Comparison of ENCODE assay signal across 9 cellular contexts in genomic region chr6:27078734-27079357, GRCh38.
DNase-seq lines count a peak whose midpoint lies in the region; ATAC-seq and TF ChIP-seq lines count a peak whose summit lies in the region.
"Had no signal": no experiment of that assay in that cellular context is flagged by ENCODE, and none has a peak within 500 bp of the region (broad histone marks: within the 10 kb centered on the region; RNA-seq: fewer than 3 reads in every experiment).

No MANE protein-coding gene starts in this region.

- DNase-seq in DMS114 treated with DMSO at 0.1 percent for 48 hours (lab: John Stamatoyannopoulos, UW; ENCODE audit: unreplicated experiment) (peak; percentile 84), OCI-M2 (lab: John Stamatoyannopoulos, UW; ENCODE audit: unreplicated experiment) (peak; percentile 30), globus pallidus (ENCODE audit: low spot score) (peak; percentile 79)
- DNase-seq in activated naive CD4-positive, alpha-beta T cell treated with anti-CD3 and anti-CD28 coated beads, Interleukin-2, amount 50 U/mL, for 16 hours: peak; percentile 43

- peak; percentile 78 for TF ChIP-seq RAD21 in Ishikawa (IDR thresholded peaks at IDR 0.05; ENCODE audit: low read depth)

- no peak for TF ChIP-seq EP300 in Ishikawa (IDR thresholded peaks at IDR 0.05; ENCODE audit: borderline replicate concordance)

- H3K27me3 ChIP-seq in parathyroid adenoma (ENCODE audit: control insufficient read depth, insufficient read depth, low read length): no peaks in the 10 kb centered on the region

- H3K9me3 ChIP-seq in parathyroid adenoma (ENCODE audit: control insufficient read depth, low read length): no peaks in the 10 kb centered on the region

- H3K4me1 ChIP-seq in parathyroid adenoma: no peaks in the 10 kb centered on the region

- no peak overlapping the region for H3K9ac ChIP-seq in parathyroid adenoma

- no peaks in the 10 kb centered on the region for H3K79me2 ChIP-seq in parathyroid adenoma

- peak overlapping the region; percentile 55 for H3K4me2 ChIP-seq in parathyroid adenoma (ENCODE audit: low read length)

- H3K27ac ChIP-seq in parathyroid adenoma: no peak overlapping the region
- H3K27ac ChIP-seq: epithelial cell of prostate had no signal

- ATAC-seq in GM21390 (IDR thresholded peaks at IDR 0.05; ENCODE audit: unreplicated experiment): peak; percentile 86
- ATAC-seq in HG03139 (IDR thresholded peaks at IDR 0.05; ENCODE audit: unreplicated experiment): no peak

- peak overlapping the region; percentile 44 for H3K4me3 ChIP-seq in parathyroid adenoma (ENCODE audit: low read depth, low read length)

- H3K36me3 ChIP-seq in parathyroid adenoma (ENCODE audit: control insufficient read depth, insufficient read depth, low read length): no peaks in the 10 kb centered on the region

- H2AFZ ChIP-seq in parathyroid adenoma: peak overlapping the region; percentile 54

- TF ChIP-seq CTCF in parathyroid adenoma (IDR thresholded peaks at IDR 0.05): peak; percentile 66

TF ChIP-seq in Ishikawa, 13 proteins besides CTCF, POLR2A, EP300 and RAD21:
- no peak for TF ChIP-seq NFIC (IDR thresholded peaks at IDR 0.05)
- no peak for TF ChIP-seq CREB1 (IDR thresholded peaks at IDR 0.05; ENCODE audit: low read depth)
- TF ChIP-seq TCF12 (IDR thresholded peaks at IDR 0.05; ENCODE audit: low read depth): no peak
- TF ChIP-seq FOXM1 (IDR thresholded peaks at IDR 0.05; ENCODE audit: borderline replicate concordance, low read depth): no peak
- no peak for TF ChIP-seq TEAD4 (IDR thresholded peaks at IDR 0.05)
- no peak for TF ChIP-seq YY1 (IDR thresholded peaks at IDR 0.05; ENCODE audit: low read depth)
- no peak for TF ChIP-seq CEBPB (IDR thresholded peaks at IDR 0.05)
- no peak for TF ChIP-seq ZBTB7A (IDR thresholded peaks at IDR 0.05; ENCODE audit: low read depth)
- TF ChIP-seq REST (IDR thresholded peaks at IDR 0.05; ENCODE audit: low read depth): no peak
- no peak for TF ChIP-seq USF1 (IDR thresholded peaks at IDR 0.05)
- TF ChIP-seq EGR1 (IDR thresholded peaks at IDR 0.05): no peak
- TF ChIP-seq MAX (IDR thresholded peaks at IDR 0.05): no peak
- no peak for TF ChIP-seq TAF1 (IDR thresholded peaks at IDR 0.05; ENCODE audit: low read depth)

Comparison
In these comparisons a context has a peak if more than half of its experiments do, and no peak if none do; other contexts are left out.
1. DNase-seq: peak in every context shown above with its lines; median percentile 84 in DMS114 treated with DMSO at 0.1 percent for 48 hours; 79 in globus pallidus; 43 in activated naive CD4-positive, alpha-beta T cell treated with anti-CD3 and anti-CD28 coated beads, Interleukin-2, amount 50 U/mL, for 16 hours; 30 in OCI-M2.